Comparison of ENCODE assay signal across 22 cellular contexts in the genomic region with DNA sequence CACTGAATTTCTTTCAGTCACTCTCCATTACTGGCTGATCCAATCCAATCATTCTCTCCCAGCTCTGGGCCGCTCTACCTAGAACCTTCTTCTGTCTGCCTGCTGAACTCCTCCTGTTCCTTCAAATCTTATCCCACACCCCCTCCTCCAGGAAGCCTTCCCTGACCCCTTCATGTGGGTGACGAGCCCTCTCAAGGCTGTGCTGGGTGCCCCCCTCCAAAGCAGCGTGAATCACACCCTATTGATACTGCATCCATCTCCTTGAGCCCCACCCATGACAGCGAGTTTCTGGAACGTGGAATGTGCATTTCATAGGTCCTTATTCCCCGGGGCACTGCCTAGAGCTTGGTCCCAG. TPM values are rescaled to one million over a fixed set of nuclear protein-coding genes. Genes with fewer than 3 reads are reported as not detected.
DNase-seq lines count a peak whose midpoint lies in the region; ATAC-seq and TF ChIP-seq lines count a peak whose summit lies in the region.
"Had no signal": no experiment of that assay in that cellular context is flagged by ENCODE, and none has a peak within 500 bp of the region (broad histone marks: within the 10 kb centered on the region; RNA-seq: fewer than 3 reads in every experiment).

No MANE protein-coding gene starts in this region.

- H3K4me1 ChIP-seq in HEK293 (ENCODE audit: control insufficient read depth, insufficient read depth, low read length) (no peaks in the 10 kb centered on the region), neuronal stem cell (ENCODE audit: control insufficient read depth in 2 of 2, insufficient read depth in 1 of 2, low read depth in 1 of 2, low read length in 2 of 2) (peaks cover 0 to 5% of the 10 kb centered on the region in 2 donors)

- H3K36me3 Mint-ChIP-seq in activated T-cell treated with anti-CD3 and anti-CD28 coated beads, Interleukin-2, amount 50 U/mL, for 72 hours (ENCODE audit: insufficient read depth in 2 of 2): peaks cover 10 to 25% of the 10 kb centered on the region in 2 donors
- peaks cover 28% of the 10 kb centered on the region for H3K36me3 Mint-ChIP-seq in brain

- H3K23ac ChIP-seq in neuronal stem cell (ENCODE audit: low read depth, low read length, poor library complexity): no peak overlapping the region

- peak overlapping the region in 1 of 2 donors; percentile 22 for H3K4me3 Mint-ChIP-seq in activated T-cell treated with anti-CD3 and anti-CD28 coated beads, Interleukin-2, amount 50 U/mL, for 72 hours
- H3K4me3 Mint-ChIP-seq in brain: peak overlapping the region; percentile 40 to 94 (median 52)

- peak overlapping the region; percentile 70 for H2AK5ac ChIP-seq in neuronal stem cell (ENCODE audit: low read depth, low read length)

- H3K27ac ChIP-seq in HEK293 (ENCODE audit: extremely low read depth, low read depth, low read length): no peak overlapping the region; the same call in 1 of the 2 replicates
- no peak overlapping the region for H3K27ac ChIP-seq in neuronal stem cell (replicated peaks; ENCODE audit: low read length)

- no peak overlapping the region for H3K9ac ChIP-seq in neuronal stem cell (ENCODE audit: low read depth, low read length, poor library complexity)

- peaks cover 20% of the 10 kb centered on the region for H3K79me1 ChIP-seq in neuronal stem cell (ENCODE audit: low read depth, low read length)

- no peak overlapping the region for H3K4me2 ChIP-seq in neuronal stem cell (ENCODE audit: insufficient read depth, low read length, poor library complexity, severe bottlenecking)

- no peaks in the 10 kb centered on the region for H3K9me3 ChIP-seq in HEK293 (ENCODE audit: control insufficient read depth, insufficient read depth, low read depth, low read length)
- no peaks in the 10 kb centered on the region for H3K9me3 ChIP-seq in neuronal stem cell (replicated peaks in 1 of 2; ENCODE audit: control insufficient read depth in 2 of 2, insufficient read depth in 1 of 2, low read depth in 1 of 2, low read length in 2 of 2)
- H3K9me3 ChIP-seq: stomach, vagina had no signal

- H2AFZ ChIP-seq in neuronal stem cell (ENCODE audit: low read length): no peak overlapping the region

- WGBS in neuronal stem cell (ENCODE audit: extremely low coverage in 2 of 2, insufficient read length in 2 of 2, insufficient replicate concordance in 1 of 2), 2 donors: no CpG with 5 or more reads among the region's 6 CpGs

- no peaks in the 10 kb centered on the region for H3K27me3 Mint-ChIP-seq in activated T-cell treated with anti-CD3 and anti-CD28 coated beads, Interleukin-2, amount 50 U/mL, for 72 hours (ENCODE audit: low read depth)
- peaks cover 16% of the 10 kb centered on the region for H3K27me3 Mint-ChIP-seq in brain

- no peak overlapping the region for H3K4ac ChIP-seq in neuronal stem cell (ENCODE audit: low read length)

- H4K91ac ChIP-seq in neuronal stem cell (ENCODE audit: low read depth, low read length, poor library complexity): no peak overlapping the region

- peak overlapping the region; percentile 43 for H4K8ac ChIP-seq in neuronal stem cell (ENCODE audit: low read depth, low read length)

- H2BK15ac ChIP-seq in neuronal stem cell (ENCODE audit: low read length): no peak overlapping the region

- no peak for ATAC-seq in activated T-cell treated with anti-CD3 and anti-CD28 coated beads, Interleukin-2, amount 50 U/mL, for 72 hours (replicated peaks in 1 of 2)
- ATAC-seq in HG02981 (IDR thresholded peaks at IDR 0.05; ENCODE audit: unreplicated experiment): no peak
- ATAC-seq: activated CD4-positive, CD25-positive, alpha-beta regulatory T cell treated with anti-CD3 and anti-CD28 coated beads, Interleukin-2, amount 50 U/mL, for 24 hours had no signal

- peaks cover 50% of the 10 kb centered on the region for H3K4me1 Mint-ChIP-seq in activated T-cell treated with anti-CD3 and anti-CD28 coated beads, Interleukin-2, amount 50 U/mL, for 72 hours (ENCODE audit: low read depth)
- H3K4me1 Mint-ChIP-seq in brain: peaks cover 55% of the 10 kb centered on the region

- H3K14ac ChIP-seq in neuronal stem cell (ENCODE audit: low read length): peak overlapping the region; percentile 56

- in situ Hi-C loops in GM13976 (cut with MboI; ENCODE audit: low sequenced_read_pairs, unreplicated experiment): loop anchor here (25.0 kb wide), 1 partner anchor 186 kb away; no protein-coding TSS in a partner anchor

- H3K27me3 ChIP-seq in neuronal stem cell (ENCODE audit: control insufficient read depth in 3 of 3, insufficient read depth in 3 of 3, low read depth in 1 of 3, low read length in 3 of 3): no peaks in the 10 kb centered on the region
- H3K27me3 ChIP-seq: stomach, vagina had no signal

- CTCF ChIA-PET in HEK293 (lab: Yijun Ruan, JAX): interaction anchor here (0.6 to 1.3 kb wide), 7 partner anchors 25 to 223 kb away, joined by 3 to 6 read pairs (median 4); no protein-coding TSS in a partner anchor

- no peak overlapping the region for H2BK120ac ChIP-seq in neuronal stem cell (ENCODE audit: low read depth, low read length)

- peak overlapping the region; percentile 61 for H3K27ac Mint-ChIP-seq in activated T-cell treated with anti-CD3 and anti-CD28 coated beads, Interleukin-2, amount 50 U/mL, for 72 hours
- peak overlapping the region in 3 of 5 experiments; percentile 19 to 55 (median 54) for H3K27ac Mint-ChIP-seq in brain

- no peak overlapping the region for H3K4me3 ChIP-seq in HEK293 (ENCODE audit: low read depth, low read length)
- H3K4me3 ChIP-seq in neuronal stem cell (ENCODE audit: low read length in 2 of 2): no peak overlapping the region
- H3K4me3 ChIP-seq: lung, stomach, vagina had no signal

- no peak overlapping the region for H3K18ac ChIP-seq in neuronal stem cell (ENCODE audit: low read length)

- no peak overlapping the region for H2BK12ac ChIP-seq in neuronal stem cell (ENCODE audit: low read length)

- H3K36me3 ChIP-seq in HEK293 (ENCODE audit: control insufficient read depth in 2 of 2, insufficient read depth in 1 of 2, low read length in 2 of 2): peaks cover 17 to 45% of the 10 kb centered on the region in 2 experiments
- peaks cover 30 to 41% of the 10 kb centered on the region in 2 donors for H3K36me3 ChIP-seq in neuronal stem cell (replicated peaks in 1 of 2; ENCODE audit: control insufficient read depth in 2 of 2, insufficient read depth in 2 of 2, low read length in 2 of 2)

- no peak for DNase-seq in activated T-cell treated with anti-CD3 and anti-CD28 coated beads, Interleukin-2, amount 50 U/mL, for 72 hours
- DNase-seq in activated T-cell treated with anti-CD3 and anti-CD28 coated beads, Interleukin-2, amount 50 U/mL, for 1 hour: no peak
- DNase-seq in neuronal stem cell (ENCODE audit: low spot score): no peak
- no peak for DNase-seq in GM13976 (ENCODE audit: low spot score)
- DNase-seq in stimulated activated naive CD4-positive, alpha-beta T cell treated with Interleukin-2 at 50 U/mL for 16 hours (lab: John Stamatoyannopoulos, UW): no peak
- DNase-seq: activated T-cell treated with anti-CD3 and anti-CD28 coated beads for 4 hours; amniotic stem cell; effector memory CD4-positive, alpha-beta T cell; NCI-H187; NCI-H446; stimulated activated CD4-positive, alpha-beta T cell treated with anti-CD3 and anti-CD28 coated beads, Interleukin-15, amount 100 ng/mL, for 24 hours; stomach had no signal

- peak overlapping the region; percentile 66 for H2BK5ac ChIP-seq in neuronal stem cell (ENCODE audit: low read length)

- TF ChIP-seq CTCF in HEK293 (tag by site-specific recombination; IDR thresholded peaks at IDR 0.05) (no peak), brain (conservative IDR thresholded peaks at IDR 0.05) (no peak), GM13976 (IDR thresholded peaks at IDR 0.05; ENCODE audit: borderline replicate concordance, control extremely low read depth, extremely low read depth, insufficient read depth, missing control alignments) (no peak)

- POLR2A ChIA-PET in HEK293 (lab: Yijun Ruan, JAX): interaction anchor here (1.0 kb wide), 1 partner anchor 45 kb away, joined by 3 read pairs; no protein-coding TSS in a partner anchor

- no peaks in the 10 kb centered on the region for H3K9me3 Mint-ChIP-seq in activated T-cell treated with anti-CD3 and anti-CD28 coated beads, Interleukin-2, amount 50 U/mL, for 72 hours
- peaks cover 0 to 4% (median 0%) of the 10 kb centered on the region in 5 experiments for H3K9me3 Mint-ChIP-seq in brain

TF ChIP-seq in HEK293, 187 proteins besides CTCF, POLR2A, EP300 and RAD21 (continues in another document):
- TF ChIP-seq ZSCAN16 (tag by site-specific recombination; IDR thresholded peaks at IDR 0.05) (no peak), HOXA7 (CRISPR knock-in tag; IDR thresholded peaks at IDR 0.05; ENCODE audit: borderline replicate concordance) (no peak)

RNA-seq across cellular contexts. Expression of gene PIH1D1, which starts 3.2 kb away (rescaled TPM):
- total RNA-seq in activated T-cell treated with anti-CD3 and anti-CD28 coated beads, Interleukin-2, amount 50 U/mL, for 72 hours: 100 to 1,000 TPM; 128 to 132 TPM
- 93.6 TPM for polyA plus RNA-seq in brain (ENCODE audit: insufficient read depth, low read depth, low replicate concordance)
- 94.4 TPM for polyA plus RNA-seq in neuronal stem cell (2013, experiment 1 of 2)
- 94.2 TPM for polyA plus RNA-seq in neuronal stem cell (2013, experiment 2 of 2)

RNA-seq across cellular contexts. Expression of gene ALDH16A1, which starts 4.6 kb away (rescaled TPM):
- 10 to 100 TPM; 21.8 to 23.4 TPM for total RNA-seq in activated T-cell treated with anti-CD3 and anti-CD28 coated beads, Interleukin-2, amount 50 U/mL, for 72 hours
- polyA plus RNA-seq in brain (ENCODE audit: insufficient read depth, low read depth, low replicate concordance): 17.3 TPM
- polyA plus RNA-seq in neuronal stem cell (2013, experiment 1 of 2): 10.8 TPM
- polyA plus RNA-seq in neuronal stem cell (2013, experiment 2 of 2): 11.4 TPM

RNA-seq across cellular contexts. Expression of gene SLC17A7, which starts 7.1 kb away (rescaled TPM):
- total RNA-seq in activated T-cell treated with anti-CD3 and anti-CD28 coated beads, Interleukin-2, amount 50 U/mL, for 72 hours: under 1 TPM; 0.42 to 0.74 TPM
- polyA plus RNA-seq in brain (ENCODE audit: insufficient read depth, low read depth, low replicate concordance): 132 TPM
- 2.3 TPM for polyA plus RNA-seq in neuronal stem cell (2013, experiment 1 of 2)
- 2.0 TPM for polyA plus RNA-seq in neuronal stem cell (2013, experiment 2 of 2)
- total RNA-seq: M059J had no signal

RNA-seq across cellular contexts. Expression of gene GFY, which starts 23.2 kb away (rescaled TPM):
- total RNA-seq in activated T-cell treated with anti-CD3 and anti-CD28 coated beads, Interleukin-2, amount 50 U/mL, for 72 hours: not detected
- 0.97 TPM for polyA plus RNA-seq in brain (ENCODE audit: insufficient read depth, low read depth, low replicate concordance)
- 1.3 TPM for polyA plus RNA-seq in neuronal stem cell (2013, experiment 1 of 2)
- polyA plus RNA-seq in neuronal stem cell (2013, experiment 2 of 2): 1.5 TPM
- total RNA-seq: lung; M059J; stomach; T-helper 1 cell treated with Interleukin-12 subunit alpha and Interleukin-12 subunit beta and Interleukin-4 antibody, amounts not matched to agents 30 ng/mL and 1 ng/mL, for 36 hours; vagina had no signal
- polyA plus RNA-seq: AG04450, lung, stomach had no signal

RNA-seq across cellular contexts. Expression of gene PTH2, which starts 25.2 kb away (rescaled TPM):
- not detected for total RNA-seq in activated T-cell treated with anti-CD3 and anti-CD28 coated beads, Interleukin-2, amount 50 U/mL, for 72 hours
- polyA plus RNA-seq in brain (ENCODE audit: insufficient read depth, low read depth, low replicate concordance): not detected
- polyA plus RNA-seq in neuronal stem cell (2013, experiment 1 of 2): 1.4 TPM
- polyA plus RNA-seq in neuronal stem cell (2013, experiment 2 of 2): 1.6 TPM
- total RNA-seq: G401; lung; M059J; stomach; T-helper 1 cell treated with Interleukin-12 subunit alpha and Interleukin-12 subunit beta and Interleukin-4 antibody, amounts not matched to agents 30 ng/mL and 1 ng/mL, for 36 hours; vagina had no signal
- polyA plus RNA-seq: AG04450, lung, stomach had no signal
